9 cellular contexts compared by ENCODE assay signal in the genomic region with DNA sequence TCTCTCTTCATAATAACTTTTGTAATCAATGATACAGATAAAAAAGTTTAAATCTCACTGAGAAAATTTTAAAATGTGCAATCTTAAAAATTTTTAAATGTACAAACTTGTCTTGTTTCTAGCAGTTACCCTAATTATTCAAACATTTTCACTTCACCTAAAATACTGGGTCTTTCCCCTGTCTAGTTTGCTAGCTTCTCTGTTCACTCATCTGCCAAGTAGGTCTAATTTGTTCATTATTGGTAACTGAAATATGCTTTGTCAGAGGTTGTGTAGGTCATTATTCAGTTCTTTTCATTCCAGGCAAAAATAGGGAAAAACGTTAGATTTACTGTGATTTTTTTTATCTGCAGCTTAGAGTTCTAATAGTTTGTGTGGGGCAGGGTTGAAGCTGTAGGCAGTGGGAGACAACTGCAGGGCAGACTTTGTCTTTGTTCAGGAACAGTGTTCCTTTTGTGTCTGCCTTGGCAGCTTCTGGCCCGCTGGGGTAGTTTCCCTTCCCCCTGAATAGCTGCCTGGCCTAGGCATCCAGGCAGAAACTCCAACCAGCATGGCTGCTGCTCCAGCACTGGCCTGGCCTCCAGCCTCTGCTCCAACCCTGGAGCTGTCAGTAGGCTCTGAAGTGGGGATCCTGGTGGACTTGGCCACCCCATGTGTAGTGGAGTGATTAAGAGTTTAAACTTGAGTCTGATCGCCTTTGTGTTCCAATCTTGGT. TPM values are rescaled to one million over a fixed set of nuclear protein-coding genes. Genes with fewer than 3 reads are reported as not detected.
DNase-seq lines count a peak whose midpoint lies in the region; ATAC-seq, FAIRE-seq and TF ChIP-seq lines count a peak whose summit lies in the region.
"Had no signal": no experiment of that assay in that cellular context is flagged by ENCODE, and none has a peak within 500 bp of the region (broad histone marks: within the 10 kb centered on the region; RNA-seq: fewer than 3 reads in every experiment).

No MANE protein-coding gene starts in this region.

- peak overlapping the region in 1 of 2 experiments; percentile 91 for H2BK12ac ChIP-seq in mesenchymal stem cell (ENCODE audit: low read length in 2 of 2)

- peak overlapping the region; percentile 87 for H4K8ac ChIP-seq in mesenchymal stem cell (ENCODE audit: low read length)

- H3K4me2 ChIP-seq in mesenchymal stem cell (ENCODE audit: low read length, poor library complexity, severe bottlenecking), result no peak overlapping the region
- H3K4me2 ChIP-seq: KMS-11 had no signal

- DNase-seq in Right ventricle myocardium inferior (ENCODE audit: missing footprints), result peak; percentile 64
- no peak for DNase-seq in right atrium auricular region (ENCODE audit: low spot score)
- peak in 59 of 61 donors; percentile 34 to 94 (median 81) for DNase-seq in caudate nucleus (lab: John Stamatoyannopoulos, UW)
- DNase-seq in mesenchymal stem cell, result no peak
- peak; percentile 81 for DNase-seq in testis
- no peak for DNase-seq in kidney
- DNase-seq in LoVo (ENCODE audit: low spot score), result no peak
- no peak for DNase-seq in ACHN

- ATAC-seq in Right ventricle myocardium inferior, result peak; percentile 45

- H3K36me3 ChIP-seq in right atrium auricular region (no peaks in the 10 kb centered on the region), mesenchymal stem cell (ENCODE audit: control insufficient read depth in 1 of 2, insufficient read depth in 2 of 2, low read depth in 1 of 2, low read length in 2 of 2) (no peaks in the 10 kb centered on the region), testis (ENCODE audit: low read depth, missing control alignments) (no peaks in the 10 kb centered on the region), kidney (ENCODE audit: control insufficient read depth in 1 of 2, insufficient read depth in 2 of 2, low read length in 2 of 2) (no peaks in the 10 kb centered on the region)

- no peak for FAIRE-seq in kidney (lab: Jason Lieb, UNC)

- H2BK15ac ChIP-seq in mesenchymal stem cell (ENCODE audit: low read depth, poor library complexity, severe bottlenecking), result no peak overlapping the region

- peak overlapping the region; percentile 55 for H4K91ac ChIP-seq in mesenchymal stem cell (ENCODE audit: low read length)

- peak overlapping the region; percentile 23 to 88 for H3K18ac ChIP-seq in mesenchymal stem cell (ENCODE audit: low read depth in 1 of 2, low read length in 2 of 2)

- H3K79me1 ChIP-seq in mesenchymal stem cell (replicated peaks; ENCODE audit: low read length, poor library complexity, severe bottlenecking), result peaks cover 13% of the 10 kb centered on the region

- H3K23ac ChIP-seq in mesenchymal stem cell (ENCODE audit: low read length in 2 of 2), result peak overlapping the region in 1 of 2 experiments; percentile 86

- TF ChIP-seq POLR2A in testis (IDR thresholded peaks at IDR 0.05), result no peak

- peak overlapping the region; percentile 47 for H2AK5ac ChIP-seq in mesenchymal stem cell (ENCODE audit: low read length, severe bottlenecking)

- H3K4ac ChIP-seq in mesenchymal stem cell (ENCODE audit: low read depth in 1 of 2, low read length in 2 of 2), result peak overlapping the region; percentile 20 to 44

- H2BK5ac ChIP-seq in mesenchymal stem cell (ENCODE audit: low read depth, low read length, poor library complexity, severe bottlenecking), result no peak overlapping the region

- H3K9me3 ChIP-seq in right atrium auricular region, result no peaks in the 10 kb centered on the region
- no peaks in the 10 kb centered on the region for H3K9me3 ChIP-seq in mesenchymal stem cell (ENCODE audit: control insufficient read depth, low read length)
- no peaks in the 10 kb centered on the region for H3K9me3 ChIP-seq in testis
- H3K9me3 ChIP-seq in kidney (ENCODE audit: control insufficient read depth in 1 of 2, low read length in 2 of 2), result no peaks in the 10 kb centered on the region

- H2BK120ac ChIP-seq in mesenchymal stem cell (ENCODE audit: low read depth, low read length), result no peak overlapping the region

- no peak overlapping the region for H3K27ac ChIP-seq in right atrium auricular region
- H3K27ac ChIP-seq in caudate nucleus (ENCODE audit: low read depth, low read length), result peak overlapping the region; percentile 83
- H3K27ac ChIP-seq in mesenchymal stem cell (ENCODE audit: low read length, poor library complexity, severe bottlenecking), result peak overlapping the region; percentile 20
- peak overlapping the region; percentile 68 to 75 for H3K27ac ChIP-seq in testis
- H3K27ac ChIP-seq in kidney (ENCODE audit: low read depth in 2 of 2, low read length in 2 of 2), result no peak overlapping the region
- H3K27ac ChIP-seq: KMS-11 had no signal

- H3K9ac ChIP-seq in mesenchymal stem cell (ENCODE audit: low read length) (peak overlapping the region; percentile 72), kidney (ENCODE audit: low read length in 2 of 2) (no peak overlapping the region)
- H3K9ac ChIP-seq: KMS-11 had no signal

- H3K4me3 ChIP-seq in right atrium auricular region (no peak overlapping the region), mesenchymal stem cell (ENCODE audit: insufficient read depth in 1 of 2, low read depth in 1 of 2, low read length in 2 of 2) (peak overlapping the region in 1 of 2 experiments; percentile 25), testis (no peak overlapping the region), kidney (ENCODE audit: low read length in 2 of 2) (no peak overlapping the region)

- intact Hi-C loops in Right ventricle myocardium inferior (cut with DNase I) (no loop called here), testis (cut with DNase I; ENCODE audit: low total_unique reads) (no loop called here), kidney (cut with DNase I) (no loop called here)

- in situ Hi-C loops in ACHN (cut with HindIII; ENCODE audit: low pct_ligation_motif_present, low pct_unique_long_range_greater_than_20kb, low sequenced_read_pairs), result no loop called here

- H3K27me3 ChIP-seq in right atrium auricular region (no peaks in the 10 kb centered on the region), mesenchymal stem cell (ENCODE audit: control insufficient read depth in 1 of 2, insufficient read depth in 1 of 2, low read length in 2 of 2) (no peaks in the 10 kb centered on the region), testis (no peaks in the 10 kb centered on the region)

- H3K14ac ChIP-seq in mesenchymal stem cell (ENCODE audit: low read length in 2 of 2), result peak overlapping the region in 1 of 2 experiments; percentile 83

- no peak overlapping the region for H2AFZ ChIP-seq in mesenchymal stem cell (ENCODE audit: low read depth, low read length)

- TF ChIP-seq CTCF in right atrium auricular region (IDR thresholded peaks at IDR 0.05), result no peak
- TF ChIP-seq CTCF in testis (IDR thresholded peaks at IDR 0.05), result no peak
- no peak for TF ChIP-seq CTCF in kidney (IDR thresholded peaks at IDR 0.05; ENCODE audit: borderline replicate concordance, extremely low read depth, insufficient read depth)

- H3K4me1 ChIP-seq in right atrium auricular region, result peaks cover 0 to 9% of the 10 kb centered on the region in 2 donors
- H3K4me1 ChIP-seq in mesenchymal stem cell (ENCODE audit: control insufficient read depth, insufficient read depth, low read depth, low read length), result peaks cover 11% of the 10 kb centered on the region
- H3K4me1 ChIP-seq in testis, result peaks cover 41% of the 10 kb centered on the region
- H3K4me1 ChIP-seq in kidney (ENCODE audit: control insufficient read depth in 1 of 2, insufficient read depth in 1 of 2, low read depth in 1 of 2, low read length in 2 of 2), result peaks cover 10 to 34% of the 10 kb centered on the region in 2 donors

- WGBS in mesenchymal stem cell, result 80% methylated on average over 3 of the region's 3 CpGs
- 60 to 68% methylated on average over 3 of the region's 3 CpGs for WGBS in testis, 2 donors

RNA-seq across cellular contexts. Expression of a gene that starts 48.5 kb away (rescaled TPM):
- total RNA-seq in Right ventricle myocardium inferior (4.7 TPM), right atrium auricular region (1 to 10 TPM; 2.3 to 3.8 TPM), testis (10 to 100 TPM; 36.1 to 45.8 TPM), kidney (13.0 TPM)
- 6.2 TPM for polyA plus RNA-seq in mesenchymal stem cell (2013, experiment 1 of 2)
- polyA plus RNA-seq in mesenchymal stem cell (2013, experiment 2 of 2), result 6.5 TPM
- polyA plus RNA-seq in testis (ENCODE audit: insufficient read depth, low read depth, low replicate concordance) (17.1 TPM), kidney (ENCODE audit: insufficient read depth, low read depth, low replicate concordance) (4.8 TPM)

Comparison
In these comparisons a context has a peak if more than half of its experiments do, and no peak if none do; other contexts are left out.
1. DNase-seq: peak in Right ventricle myocardium inferior (single experiment), caudate nucleus (59 of 61) and testis (single experiment); none in right atrium auricular region (single experiment), mesenchymal stem cell (single experiment), kidney (single experiment), LoVo (single experiment) and ACHN (single experiment).
2. H3K27ac ChIP-seq: peak in caudate nucleus (single experiment), mesenchymal stem cell (single experiment) and testis (2 of 2); none in right atrium auricular region (0 of 2) and kidney (0 of 2).